In genomic region chr1:54404263-54404662, GRCh38 we compare ENCODE assay signal across 8 cellular contexts. TPM values are rescaled to one million over a fixed set of nuclear protein-coding genes. Genes with fewer than 3 reads are reported as not detected.
DNase-seq lines count a peak whose midpoint lies in the region; ATAC-seq and TF ChIP-seq lines count a peak whose summit lies in the region.

No MANE protein-coding gene starts in this region.

- no peak for DNase-seq in WERI-Rb-1
- DNase-seq in fibroblast of the aortic adventitia (ENCODE audit: low read depth): no peak
- DNase-seq in gastrocnemius medialis: no peak
- DNase-seq in adrenal gland: no peak
- DNase-seq in activated effector memory CD4-positive, alpha-beta T cell treated with anti-CD3 and anti-CD28 coated beads, Interleukin-2, amount 50 U/mL, for 16 hours: no peak
- DNase-seq in NCI-H524 treated with DMSO at 0.1 percent for 48 hours (lab: John Stamatoyannopoulos, UW): no peak
- no peak for DNase-seq in midbrain (lab: John Stamatoyannopoulos, UW)

- intact Hi-C loops in gastrocnemius medialis (cut with DNase I; ENCODE audit: low total_unique reads): no loop called here
- intact Hi-C loops in adrenal gland (cut with DNase I): loop anchor here (10.0 kb wide), 1 partner anchor 129 kb away; no protein-coding TSS in a partner anchor

- 54 to 65% (median 60%) methylated on average over 11 of the region's 11 CpGs for WGBS in adrenal gland, 4 donors

- no peak for ATAC-seq in gastrocnemius medialis

- peak overlapping the region; percentile 73; the same call in 1 of the 2 replicates for H3K4me3 ChIP-seq in GM08714 (ENCODE audit: low read length)
- H3K4me3 ChIP-seq in WERI-Rb-1 (ENCODE audit: low read depth, low read length): peak overlapping the region; percentile 79
- H3K4me3 ChIP-seq in fibroblast of the aortic adventitia (ENCODE audit: low read depth, low read length): peak overlapping the region; percentile 73
- peak overlapping the region in 3 of 4 donors; percentile 74 to 84 (median 75) for H3K4me3 ChIP-seq in gastrocnemius medialis
- peak overlapping the region in 1 of 4 donors; percentile 91 for H3K4me3 ChIP-seq in adrenal gland

- in situ Hi-C loops in gastrocnemius medialis (cut with MboI; ENCODE audit: low sequenced_read_pairs in 4 of 4): loop anchor here in 1 of 4 donors (10.0 kb wide), 1 partner anchor 119 kb away; no protein-coding TSS in a partner anchor

- H3K36me3 ChIP-seq in WERI-Rb-1 (peaks cover 61% of the 10 kb centered on the region), gastrocnemius medialis (peaks cover 0 to 12% of the 10 kb centered on the region in 2 donors), adrenal gland (replicated peaks in 1 of 2) (peaks cover 0 to 28% of the 10 kb centered on the region in 2 donors)

- H3K27me3 ChIP-seq in WERI-Rb-1 (ENCODE audit: insufficient read depth, low read depth, severe bottlenecking) (no peaks in the 10 kb centered on the region), gastrocnemius medialis (no peaks in the 10 kb centered on the region), adrenal gland (no peaks in the 10 kb centered on the region)

- peak overlapping the region; percentile 83 for H3K27ac ChIP-seq in WERI-Rb-1
- H3K27ac ChIP-seq in gastrocnemius medialis: peak overlapping the region; percentile 86 to 98 (median 90)
- peak overlapping the region in 2 of 5 donors; percentile 41 to 76 for H3K27ac ChIP-seq in adrenal gland

- H3K4me1 ChIP-seq in gastrocnemius medialis (peaks cover 70 to 72% of the 10 kb centered on the region in 2 donors), adrenal gland (replicated peaks in 1 of 2) (peaks cover 17 to 43% of the 10 kb centered on the region in 2 donors)

- H3K9me3 ChIP-seq in WERI-Rb-1 (ENCODE audit: severe bottlenecking): no peaks in the 10 kb centered on the region
- no peaks in the 10 kb centered on the region for H3K9me3 ChIP-seq in gastrocnemius medialis
- H3K9me3 ChIP-seq in adrenal gland (replicated peaks in 1 of 3): no peaks in the 10 kb centered on the region

- TF ChIP-seq POLR2A in gastrocnemius medialis (IDR thresholded peaks at IDR 0.05): no peak
- TF ChIP-seq POLR2A in adrenal gland (IDR thresholded peaks at IDR 0.05): no peak

- TF ChIP-seq CTCF in WERI-Rb-1 (IDR thresholded peaks at IDR 0.05; ENCODE audit: low read depth, low read length) (no peak), fibroblast of the aortic adventitia (IDR thresholded peaks at IDR 0.05; ENCODE audit: insufficient read depth, low read length) (no peak), gastrocnemius medialis (IDR thresholded peaks at IDR 0.05 in 4 of 5, conservative IDR thresholded peaks at IDR 0.05 in 1 of 5) (no peak), adrenal gland (IDR thresholded peaks at IDR 0.05) (no peak)

RNA-seq across cellular contexts. Expression of gene SSBP3, which starts 1.9 kb away (rescaled TPM):
- 7.7 and 11.7 TPM in 2 replicates for total RNA-seq in fibroblast of the aortic adventitia (ENCODE audit: low replicate concordance)
- total RNA-seq in gastrocnemius medialis: 10 to 100 TPM in 3 of 4 donors, 1 to 10 TPM in 1; 3.6 to 21.0 (median 14.9) TPM
- 10 to 100 TPM; 17.9 to 91.5 (median 55.4) TPM for total RNA-seq in adrenal gland
- 100 to 1,000 TPM in 1 of 3 donors, 10 to 100 TPM in 2; 70.8 to 150 (median 86.5) TPM for polyA plus RNA-seq in adrenal gland
